Comparison of ENCODE assay signal across 19 cellular contexts in the genomic region with DNA sequence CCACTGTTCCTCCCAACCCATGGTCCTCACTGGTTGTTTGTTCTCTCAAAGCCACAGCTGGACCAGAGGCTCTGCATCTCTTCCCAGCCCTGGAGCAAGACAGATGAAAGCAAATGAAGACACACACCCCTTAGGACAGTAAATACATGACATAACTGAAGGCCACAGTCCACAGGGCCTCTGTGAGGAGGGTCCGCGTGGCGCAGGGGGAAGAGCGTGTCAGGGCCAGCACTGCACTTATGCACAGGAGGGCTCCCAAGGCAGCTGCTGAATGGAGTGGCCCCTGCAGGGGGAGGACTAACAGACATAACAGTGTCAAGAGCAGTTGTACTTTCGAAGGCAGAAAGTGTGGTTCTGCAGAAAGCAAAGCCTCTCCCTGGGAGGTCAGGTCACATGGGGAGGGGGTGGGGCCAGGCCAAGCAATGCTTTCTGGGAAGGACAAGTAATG.
DNase-seq lines count a peak whose midpoint lies in the region; ATAC-seq and TF ChIP-seq lines count a peak whose summit lies in the region.
"Had no signal": no experiment of that assay in that cellular context is flagged by ENCODE, and none has a peak within 500 bp of the region (broad histone marks: within the 10 kb centered on the region; RNA-seq: fewer than 3 reads in every experiment).

No MANE protein-coding gene starts in this region.

- H3K27ac ChIP-seq in BLaER1 (no peak overlapping the region), DND-41 (ENCODE audit: low read length) (no peak overlapping the region), PC-9 (no peak overlapping the region)
- H3K27ac ChIP-seq: coronary artery, VCaP had no signal

- intact Hi-C loops in PC-9 (cut with micrococcal nuclease; ENCODE audit: unreplicated experiment), result no loop called here

- TF ChIP-seq CTCF in DND-41 (IDR thresholded peaks at IDR 0.05; ENCODE audit: borderline replicate concordance, extremely low read depth, low read length, poor library complexity, severe bottlenecking) (no peak), PC-9 (conservative IDR thresholded peaks at IDR 0.05) (no peak)

- peaks cover 5% of the 10 kb centered on the region; the same call in 1 of the 2 replicates for H3K79me2 ChIP-seq in DND-41 (ENCODE audit: insufficient read depth, low read length)
- H3K79me2 ChIP-seq in PC-9 (ENCODE audit: low read depth), result peaks cover 8% of the 10 kb centered on the region; the same call in 1 of the 2 replicates

- no peaks in the 10 kb centered on the region for H3K9me2 ChIP-seq in PC-9 (ENCODE audit: insufficient read depth)

- H3K27me3 ChIP-seq in BLaER1 (no peaks in the 10 kb centered on the region), DND-41 (ENCODE audit: insufficient read depth, low read length, poor library complexity) (no peaks in the 10 kb centered on the region), PC-9 (ENCODE audit: insufficient read depth, low read depth) (no peaks in the 10 kb centered on the region)

- no peaks in the 10 kb centered on the region for H3K27me3 Mint-ChIP-seq in activated CD8-positive, alpha-beta T cell treated with anti-CD3 and anti-CD28 coated beads, Interleukin-2, amount 10 ng/mL, durations not matched to agents 7 days and 5 days (ENCODE audit: low read depth)
- H3K27me3 Mint-ChIP-seq in memory B cell, result no peaks in the 10 kb centered on the region
- H3K27me3 Mint-ChIP-seq: CD4-positive, alpha-beta T cell had no signal

- H3K4me3 ChIP-seq in BLaER1 (no peak overlapping the region), DND-41 (ENCODE audit: low read depth in 1 of 2, low read length in 2 of 2) (no peak overlapping the region), PC-9 (no peak overlapping the region)
- H3K4me3 ChIP-seq: coronary artery had no signal

- H3K4me1 Mint-ChIP-seq in activated CD8-positive, alpha-beta T cell treated with anti-CD3 and anti-CD28 coated beads, Interleukin-2, amount 10 ng/mL, durations not matched to agents 7 days and 5 days (ENCODE audit: low read depth), result peaks cover 18% of the 10 kb centered on the region
- H3K4me1 Mint-ChIP-seq in memory B cell, result peaks cover 38% of the 10 kb centered on the region

- H3K9me3 ChIP-seq in BLaER1 (no peaks in the 10 kb centered on the region), DND-41 (ENCODE audit: insufficient read depth, low read length, severe bottlenecking) (no peaks in the 10 kb centered on the region), PC-9 (ENCODE audit: insufficient read depth, low read depth) (no peaks in the 10 kb centered on the region)

- POLR2A ChIA-PET in activated CD8-positive, alpha-beta T cell treated with anti-CD3 and anti-CD28 coated beads, Interleukin-2, amount 10 ng/mL, durations not matched to agents 7 days and 5 days (lab: Charles Lee), result no interaction called here
- POLR2A ChIA-PET in PC-9 (lab: Charles Lee; ENCODE audit: unreplicated experiment), result no interaction called here

- H3K4me2 ChIP-seq in BLaER1, result 0 out of 2 replicates have a peak overlapping the region, but pooled peaks have one; percentile 11
- H3K4me2 ChIP-seq in DND-41 (ENCODE audit: insufficient read depth, low read length), result no peak overlapping the region
- no peak overlapping the region for H3K4me2 ChIP-seq in PC-9

- H2AFZ ChIP-seq in DND-41 (ENCODE audit: low read depth, low read length), result no peak overlapping the region
- H2AFZ ChIP-seq in PC-9, result no peak overlapping the region

- ATAC-seq in DND-41 (ENCODE audit: insufficient read depth, low read depth) (peak; percentile 24; the same call in 1 of the 3 replicates), memory B cell (ENCODE audit: low read depth) (no peak), GM21576 (IDR thresholded peaks at IDR 0.05; ENCODE audit: unreplicated experiment) (no peak)
- ATAC-seq in activated CD8-positive, alpha-beta T cell treated with anti-CD3 and anti-CD28 coated beads, Interleukin-2, amount 10 ng/mL, durations not matched to agents 7 days and 5 days, result no peak
- ATAC-seq: natural killer cell had no signal

- H4K20me1 ChIP-seq in BLaER1 (peaks cover 7% of the 10 kb centered on the region), DND-41 (ENCODE audit: insufficient read depth, low read length) (peaks cover 31% of the 10 kb centered on the region), PC-9 (ENCODE audit: insufficient read depth) (0 out of 2 replicates have a peak, but pooled peaks cover 4% of the 10 kb centered on the region)

- peak; percentile 11 for DNase-seq in DND-41
- DNase-seq in activated CD8-positive, alpha-beta T cell treated with anti-CD3 and anti-CD28 coated beads, Interleukin-2, amount 10 ng/mL, durations not matched to agents 7 days and 5 days, result no peak
- DNase-seq in memory B cell (ENCODE audit: low spot score in 2 of 2), result no peak
- no peak for DNase-seq in iPS-NIHi7 (ENCODE audit: extremely low spot score)
- DNase-seq in PC-9, result no peak
- no peak for DNase-seq in activated naive CD4-positive, alpha-beta T cell treated with anti-CD3 and anti-CD28 coated beads, Interleukin-2, amount 50 U/mL, for 16 hours
- DNase-seq: activated CD8-positive, alpha-beta memory T cell treated with anti-CD3 and anti-CD28 coated beads, Interleukin-2, amount 50 U/mL, for 48 hours; CD4-positive, alpha-beta T cell; DMS 273 treated with DMSO at 0.1 percent for 48 hours; HFFc6; natural killer cell; NCI-H2171 had no signal

- H3K36me3 ChIP-seq in BLaER1 (peaks cover 7% of the 10 kb centered on the region; the same call in 1 of the 2 replicates), DND-41 (ENCODE audit: insufficient read depth, low read length) (peaks cover 12% of the 10 kb centered on the region; the same call in 1 of the 2 replicates), PC-9 (ENCODE audit: low read depth) (no peaks in the 10 kb centered on the region)

- BruUV-seq in PC-9 (replicated peaks; lab: Mats Ljungman, UMichigan), result no TSS peak

- no peak overlapping the region for H3K4me3 Mint-ChIP-seq in activated CD8-positive, alpha-beta T cell treated with anti-CD3 and anti-CD28 coated beads, Interleukin-2, amount 10 ng/mL, durations not matched to agents 7 days and 5 days
- no peak overlapping the region for H3K4me3 Mint-ChIP-seq in memory B cell
- H3K4me3 Mint-ChIP-seq: CD4-positive, alpha-beta T cell; HFFc6; mesothelial cell of epicardium; natural killer cell; T-helper 2 cell treated with Interferon-gamma antibody and Interleukin-4, amounts not matched to agents 5 μg/mL and 100 μg/mL, for 36 hours had no signal

- no peaks in the 10 kb centered on the region for H3K9me3 Mint-ChIP-seq in activated CD8-positive, alpha-beta T cell treated with anti-CD3 and anti-CD28 coated beads, Interleukin-2, amount 10 ng/mL, durations not matched to agents 7 days and 5 days (ENCODE audit: insufficient read depth)
- H3K9me3 Mint-ChIP-seq in memory B cell, result no peaks in the 10 kb centered on the region
- H3K9me3 Mint-ChIP-seq: activated T-helper 2 cell treated with anti-CD3 and anti-CD28 coated beads, Interferon-gamma antibody, Interleukin-2, Interleukin-4, amounts not matched to agents 10 μg/mL and 5 μg/mL and 100 μg/mL, durations not matched to agents 14 hours and 24 hours and 36 hours; CD4-positive, alpha-beta T cell; HFFc6; mesothelial cell of epicardium; natural killer cell; T-helper 2 cell treated with Interferon-gamma antibody and Interleukin-4, amounts not matched to agents 5 μg/mL and 100 μg/mL, for 36 hours had no signal

- H3K4me1 ChIP-seq in BLaER1, result peaks cover 50% of the 10 kb centered on the region
- H3K4me1 ChIP-seq in DND-41 (ENCODE audit: insufficient read depth, low read length), result 0 out of 2 replicates have a peak, but pooled peaks cover 2% of the 10 kb centered on the region
- peaks cover 15% of the 10 kb centered on the region for H3K4me1 ChIP-seq in PC-9 (replicated peaks; ENCODE audit: insufficient read depth)

- no peak overlapping the region for H3K9ac ChIP-seq in BLaER1
- no peak overlapping the region for H3K9ac ChIP-seq in DND-41 (ENCODE audit: low read depth, low read length)

- H3K36me3 Mint-ChIP-seq in activated CD8-positive, alpha-beta T cell treated with anti-CD3 and anti-CD28 coated beads, Interleukin-2, amount 10 ng/mL, durations not matched to agents 7 days and 5 days (ENCODE audit: low read depth), result peaks cover 4% of the 10 kb centered on the region
- H3K36me3 Mint-ChIP-seq in memory B cell, result peaks cover 10% of the 10 kb centered on the region
- H3K36me3 Mint-ChIP-seq: mesothelial cell of epicardium, natural killer cell had no signal

- peak overlapping the region; percentile 7 for H3K27ac Mint-ChIP-seq in activated CD8-positive, alpha-beta T cell treated with anti-CD3 and anti-CD28 coated beads, Interleukin-2, amount 10 ng/mL, durations not matched to agents 7 days and 5 days
- peak overlapping the region; percentile 17 for H3K27ac Mint-ChIP-seq in memory B cell
- H3K27ac Mint-ChIP-seq: activated T-helper 2 cell treated with anti-CD3 and anti-CD28 coated beads, Interferon-gamma antibody, Interleukin-2, Interleukin-4, amounts not matched to agents 10 μg/mL and 5 μg/mL and 100 μg/mL, durations not matched to agents 14 hours and 24 hours and 36 hours; CD4-positive, alpha-beta T cell; HFFc6; mesothelial cell of epicardium; T-helper 2 cell treated with Interferon-gamma antibody and Interleukin-4, amounts not matched to agents 5 μg/mL and 100 μg/mL, for 36 hours had no signal

- H3F3A ChIP-seq in PC-9 (ENCODE audit: insufficient read depth, low read depth), result no peaks in the 10 kb centered on the region

- CTCF ChIA-PET in activated CD8-positive, alpha-beta T cell treated with anti-CD3 and anti-CD28 coated beads, Interleukin-2, amount 10 ng/mL, durations not matched to agents 7 days and 5 days (lab: Charles Lee), result no interaction called here
- CTCF ChIA-PET in PC-9 (lab: Charles Lee), result no interaction called here
